1 cellular context compared by ENCODE assay signal in the genomic region with DNA sequence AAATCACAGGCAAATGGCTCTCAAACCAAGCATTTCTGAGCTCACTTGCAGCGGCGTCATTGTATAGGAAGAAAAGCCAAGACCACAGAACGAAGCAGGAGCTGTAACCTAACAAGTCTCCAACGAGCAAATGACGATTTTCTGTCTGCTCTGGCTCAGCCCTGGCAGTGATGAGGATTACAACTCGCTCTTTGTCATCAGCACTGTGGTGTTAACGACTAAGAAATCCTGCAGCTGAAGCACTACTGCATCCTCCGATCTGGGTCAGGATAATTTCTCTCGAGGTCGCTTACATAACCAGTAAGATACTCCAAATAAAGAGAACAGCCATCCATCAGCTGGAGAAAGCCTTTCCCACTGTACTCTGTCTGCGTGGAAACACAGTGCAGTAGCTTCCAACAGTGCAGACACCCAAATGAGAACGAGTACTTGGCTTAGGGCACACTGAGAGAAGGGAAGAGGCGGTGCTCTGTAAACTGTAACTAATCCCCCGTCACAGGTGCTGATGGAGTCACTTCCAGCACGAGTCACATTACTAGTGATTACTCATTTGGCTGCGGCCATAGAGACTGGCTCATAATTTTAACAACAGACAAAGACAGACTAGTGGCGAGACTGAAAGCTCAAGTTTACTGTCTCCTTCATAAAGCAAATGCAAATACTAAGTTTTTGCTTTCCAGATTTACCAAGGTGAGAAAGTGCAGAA.
A peak's percentile ranks its signal among the peaks of the same experiment; 100 is the strongest.
TF ChIP-seq lines count a peak whose summit lies in the region.

No MANE protein-coding gene starts in this region.

TF ChIP-seq in HEK293, 187 proteins besides CTCF, POLR2A, EP300 and RAD21 (continued from another document):
- TF ChIP-seq ZNF148 (tag by site-specific recombination; IDR thresholded peaks at IDR 0.05; ENCODE audit: borderline replicate concordance): no peak
- no peak for TF ChIP-seq GLI4 (tag by site-specific recombination; IDR thresholded peaks at IDR 0.05)
- peak; percentile 20 for TF ChIP-seq SETDB1 (IDR thresholded peaks at IDR 0.05; ENCODE audit: insufficient read length, low read length)
- TF ChIP-seq KLF1 (tag by site-specific recombination; IDR thresholded peaks at IDR 0.05): peak; percentile 59; the same call in 1 of the 2 replicates
- peak; percentile 91 for TF ChIP-seq OSR2 (tag by site-specific recombination; IDR thresholded peaks at IDR 0.05)
- TF ChIP-seq ZSCAN30 (tag by site-specific recombination; IDR thresholded peaks at IDR 0.05): peak; percentile 97
- TF ChIP-seq ZNF16 (tag by site-specific recombination; IDR thresholded peaks at IDR 0.05; ENCODE audit: low read depth): no peak
- no peak for TF ChIP-seq ZNF704 (tag by site-specific recombination; IDR thresholded peaks at IDR 0.05)
- TF ChIP-seq, protein P1, sequence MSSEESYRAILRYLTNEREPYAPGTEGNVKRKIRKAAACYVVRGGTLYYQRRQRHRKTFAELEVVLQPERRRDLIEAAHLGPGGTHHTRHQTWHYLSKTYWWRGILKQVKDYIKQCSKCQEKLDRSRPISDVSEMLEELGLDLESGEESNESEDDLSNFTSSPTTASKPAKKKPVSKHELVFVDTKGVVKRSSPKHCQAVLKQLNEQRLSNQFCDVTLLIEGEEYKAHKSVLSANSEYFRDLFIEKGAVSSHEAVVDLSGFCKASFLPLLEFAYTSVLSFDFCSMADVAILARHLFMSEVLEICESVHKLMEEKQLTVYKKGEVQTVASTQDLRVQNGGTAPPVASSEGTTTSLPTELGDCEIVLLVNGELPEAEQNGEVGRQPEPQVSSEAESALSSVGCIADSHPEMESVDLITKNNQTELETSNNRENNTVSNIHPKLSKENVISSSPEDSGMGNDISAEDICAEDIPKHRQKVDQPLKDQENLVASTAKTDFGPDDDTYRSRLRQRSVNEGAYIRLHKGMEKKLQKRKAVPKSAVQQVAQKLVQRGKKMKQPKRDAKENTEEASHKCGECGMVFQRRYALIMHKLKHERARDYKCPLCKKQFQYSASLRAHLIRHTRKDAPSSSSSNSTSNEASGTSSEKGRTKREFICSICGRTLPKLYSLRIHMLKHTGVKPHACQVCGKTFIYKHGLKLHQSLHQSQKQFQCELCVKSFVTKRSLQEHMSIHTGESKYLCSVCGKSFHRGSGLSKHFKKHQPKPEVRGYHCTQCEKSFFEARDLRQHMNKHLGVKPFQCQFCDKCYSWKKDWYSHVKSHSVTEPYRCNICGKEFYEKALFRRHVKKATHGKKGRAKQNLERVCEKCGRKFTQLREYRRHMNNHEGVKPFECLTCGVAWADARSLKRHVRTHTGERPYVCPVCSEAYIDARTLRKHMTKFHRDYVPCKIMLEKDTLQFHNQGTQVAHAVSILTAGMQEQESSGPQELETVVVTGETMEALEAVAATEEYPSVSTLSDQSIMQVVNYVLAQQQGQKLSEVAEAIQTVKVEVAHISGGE (tag by site-specific recombination; conservative IDR thresholded peaks at IDR 0.05; ENCODE audit: low read depth): no peak
- no peak for TF ChIP-seq ZNF654 (tag by site-specific recombination; IDR thresholded peaks at IDR 0.05; ENCODE audit: low read depth)
- TF ChIP-seq SP3 (tag by site-specific recombination; IDR thresholded peaks at IDR 0.05): peak; percentile 51; the same call in 1 of the 2 replicates
- peak; percentile 92 for TF ChIP-seq SP7 (tag by site-specific recombination; IDR thresholded peaks at IDR 0.05)
- no peak for TF ChIP-seq ZNF214 (tag by site-specific recombination; IDR thresholded peaks at IDR 0.05; ENCODE audit: borderline replicate concordance)
- TF ChIP-seq HOXD13 (CRISPR knock-in tag; IDR thresholded peaks at IDR 0.05; ENCODE audit: borderline replicate concordance): no peak
